ENCODE assay signal across 18 cellular contexts in genomic region chr7:117949232-117949631, GRCh38.
A peak's percentile ranks its signal among the peaks of the same experiment; 100 is the strongest.
DNase-seq lines count a peak whose midpoint lies in the region; ATAC-seq and TF ChIP-seq lines count a peak whose summit lies in the region.
"Had no signal": no experiment of that assay in that cellular context is flagged by ENCODE, and none has a peak within 500 bp of the region (broad histone marks: within the 10 kb centered on the region; RNA-seq: fewer than 3 reads in every experiment).

No MANE protein-coding gene starts in this region.

- peak; percentile 52 for ATAC-seq in GM18511 (IDR thresholded peaks at IDR 0.05; ENCODE audit: unreplicated experiment)
- ATAC-seq in PC-3 = peak; percentile 76
- ATAC-seq: psoas muscle had no signal

- CTCF ChIA-PET in AG04450 (lab: Charles Lee) = interaction anchor here (0.7 to 0.9 kb wide), 2 partner anchors 12 to 44 kb away, joined by 3 read pairs; no protein-coding TSS in a partner anchor
- CTCF ChIA-PET in PC-3 (lab: Charles Lee) = interaction anchor here (0.6 to 1.1 kb wide), 5 partner anchors 44 to 192 kb away, joined by 3 to 4 read pairs (median 3); partner anchors contain the start of gene CTTNBP2

- H3K79me2 ChIP-seq in PC-3 (ENCODE audit: low read length) (no peaks in the 10 kb centered on the region), fibroblast of lung (ENCODE audit: control insufficient read depth, insufficient read depth, low read length) (no peaks in the 10 kb centered on the region)

- WGBS in esophagus muscularis mucosa = 89% methylated on average over 1 of the region's 1 CpG

- H3K9ac ChIP-seq in PC-3 (ENCODE audit: low read length) (peak overlapping the region; percentile 13; the same call in 1 of the 2 replicates), fibroblast of lung (ENCODE audit: insufficient read depth, low read length) (no peak overlapping the region)

- H3K4me3 ChIP-seq in AG04450 (ENCODE audit: low read depth, low read length) = no peak overlapping the region
- H3K4me3 ChIP-seq in PC-3 (ENCODE audit: low read length) = no peak overlapping the region
- no peak overlapping the region for H3K4me3 ChIP-seq in fibroblast of lung (replicated peaks in 1 of 4; ENCODE audit: control extremely low read depth in 1 of 4, insufficient read depth in 1 of 4, low read depth in 3 of 4, low read length in 4 of 4)
- H3K4me3 ChIP-seq in MG63 = no peak overlapping the region
- no peak overlapping the region for H3K4me3 ChIP-seq in esophagus muscularis mucosa
- H3K4me3 ChIP-seq: coronary artery, psoas muscle had no signal

- H3K4me2 ChIP-seq in PC-3 (ENCODE audit: low read length) (peak overlapping the region; percentile 53), fibroblast of lung (ENCODE audit: extremely low read depth, insufficient read depth, low read length) (no peak overlapping the region)

- intact Hi-C loops in PC-3 (cut with micrococcal nuclease) = loop anchor here (2.0 kb wide), 1 partner anchor 198 kb away; no protein-coding TSS in a partner anchor
- intact Hi-C loops in esophagus muscularis mucosa (cut with DNase I) = no loop called here

- peaks cover 8% of the 10 kb centered on the region for H3F3A ChIP-seq in PC-3 (ENCODE audit: low read length, unreplicated experiment)

- POLR2A ChIA-PET in AG04450 (lab: Yijun Ruan, JAX) (no interaction called here), PC-3 (lab: Charles Lee; ENCODE audit: unreplicated experiment) (no interaction called here)

- no peaks in the 10 kb centered on the region for H3K9me2 ChIP-seq in PC-3 (replicated peaks; ENCODE audit: low read length)

- no TSS peak for BruUV-seq in PC-3 (replicated peaks; lab: Mats Ljungman, UMichigan)

- H2AFZ ChIP-seq in PC-3 (ENCODE audit: low read length) (peak overlapping the region; percentile 30; the same call in 1 of the 2 replicates), fibroblast of lung (ENCODE audit: low read length) (no peak overlapping the region)

- no peak for TF ChIP-seq POLR2A in esophagus muscularis mucosa (IDR thresholded peaks at IDR 0.05; ENCODE audit: low read depth)

- peak; percentile 26; the same call in 1 of the 2 replicates for TF ChIP-seq CTCF in AG04450 (IDR thresholded peaks at IDR 0.05; ENCODE audit: low read depth, low read length)
- TF ChIP-seq CTCF in PC-3 (conservative IDR thresholded peaks at IDR 0.05; ENCODE audit: low read depth, low read length) = peak; percentile 54
- TF ChIP-seq CTCF in fibroblast of lung (conservative IDR thresholded peaks at IDR 0.05 in 1 of 2, IDR thresholded peaks at IDR 0.05 in 1 of 2; ENCODE audit: low read depth in 1 of 2, low read length in 2 of 2) = no peak
- no peak for TF ChIP-seq CTCF in esophagus muscularis mucosa (IDR thresholded peaks at IDR 0.05)

- H3K4me1 ChIP-seq in PC-3 (ENCODE audit: insufficient read depth, low read length) (peaks cover 67% of the 10 kb centered on the region), fibroblast of lung (ENCODE audit: control insufficient read depth, extremely low read depth, insufficient read depth, low read length) (no peaks in the 10 kb centered on the region), esophagus muscularis mucosa (no peaks in the 10 kb centered on the region)
- H3K4me1 ChIP-seq: psoas muscle had no signal

- no peaks in the 10 kb centered on the region for H3K36me3 ChIP-seq in PC-3 (ENCODE audit: low read depth, low read length)
- no peaks in the 10 kb centered on the region for H3K36me3 ChIP-seq in fibroblast of lung (ENCODE audit: control insufficient read depth, insufficient read depth, low read length)
- no peaks in the 10 kb centered on the region for H3K36me3 ChIP-seq in MG63
- H3K36me3 ChIP-seq in esophagus muscularis mucosa = no peaks in the 10 kb centered on the region

- H3K27ac ChIP-seq in AG04450 (ENCODE audit: low read depth, low read length) = no peak overlapping the region
- peak overlapping the region; percentile 92 for H3K27ac ChIP-seq in PC-3 (ENCODE audit: low read length)
- H3K27ac ChIP-seq in fibroblast of lung (ENCODE audit: insufficient read depth, low read length) = no peak overlapping the region
- no peak overlapping the region for H3K27ac ChIP-seq in esophagus muscularis mucosa (replicated peaks in 1 of 4)
- H3K27ac ChIP-seq: coronary artery, HL-60, psoas muscle had no signal

- H3K9me3 ChIP-seq in AG04450 (ENCODE audit: control insufficient read depth, insufficient read depth, low read length) (no peaks in the 10 kb centered on the region), PC-3 (ENCODE audit: low read length) (no peaks in the 10 kb centered on the region), fibroblast of lung (ENCODE audit: control insufficient read depth, insufficient read depth, low read depth, low read length) (no peaks in the 10 kb centered on the region), MG63 (no peaks in the 10 kb centered on the region), esophagus muscularis mucosa (peaks cover 0 to 7% (median 0%) of the 10 kb centered on the region in 4 donors)
- H3K9me3 ChIP-seq: psoas muscle had no signal

- H3K27me3 ChIP-seq in AG04450 (ENCODE audit: control insufficient read depth, insufficient read depth, low read length) = no peaks in the 10 kb centered on the region
- H3K27me3 ChIP-seq in PC-3 (ENCODE audit: low read length) = no peaks in the 10 kb centered on the region
- H3K27me3 ChIP-seq in fibroblast of lung (ENCODE audit: control insufficient read depth, insufficient read depth, low read length) = no peaks in the 10 kb centered on the region
- H3K27me3 ChIP-seq in MG63 = no peaks in the 10 kb centered on the region
- no peaks in the 10 kb centered on the region for H3K27me3 ChIP-seq in esophagus muscularis mucosa

- no peaks in the 10 kb centered on the region for H4K20me1 ChIP-seq in PC-3 (ENCODE audit: low read length)
- no peaks in the 10 kb centered on the region for H4K20me1 ChIP-seq in fibroblast of lung (ENCODE audit: control insufficient read depth, extremely low read depth, insufficient read depth, low read length)

- DNase-seq in AG04450 (ENCODE audit: low read depth, low spot score) = no peak
- peak; percentile 93 for DNase-seq in PC-3
- peak; percentile 8 to 17 for DNase-seq in fibroblast of lung (ENCODE audit: low read depth in 2 of 2)
- no peak for DNase-seq in SKM-1 (lab: John Stamatoyannopoulos, UW; ENCODE audit: unreplicated experiment)
- no peak for DNase-seq in AG08396 (ENCODE audit: low spot score)
- no peak for DNase-seq in MG63
- DNase-seq in esophagus muscularis mucosa (ENCODE audit: extremely low spot score) = no peak
- DNase-seq: activated naive CD4-positive, alpha-beta T cell treated with anti-CD3 and anti-CD28 coated beads, Interleukin-2, amount 50 U/mL, for 16 hours; islet precursor cell; NCI-H1048; NCI-H446 treated with DMSO at 0.1 percent for 48 hours; psoas muscle; RPMI8226; stimulated activated CD4-positive, alpha-beta T cell treated with anti-CD3 and anti-CD28 coated beads, Interleukin-1b, Interleukin-23, amount 100 ng/mL, for 48 hours; T1000 had no signal

- TF ChIP-seq EP300 in esophagus muscularis mucosa (IDR thresholded peaks at IDR 0.05) = no peak

Comparison
In these comparisons a context has a peak if more than half of its experiments do, and no peak if none do; other contexts are left out.
1. DNase-seq: peak in PC-3 (single experiment) and fibroblast of lung (2 of 2); none in AG04450 (single experiment), SKM-1 (single experiment), AG08396 (single experiment), MG63 (single experiment) and esophagus muscularis mucosa (single experiment).
2. CTCF ChIP-seq: peak in AG04450 (single experiment) and PC-3 (single experiment); none in fibroblast of lung (0 of 2) and esophagus muscularis mucosa (0 of 3).